In genomic region chr3:136146981-136147729, GRCh38 we compare ENCODE assay signal across 3 cellular contexts.
TF ChIP-seq lines count a peak whose summit lies in the region.

No MANE protein-coding gene starts in this region.

TF ChIP-seq in SK-N-SH treated with all-trans-retinoic acid at 6 μM for 48 hours, 23 proteins besides CTCF, POLR2A, EP300 and RAD21 (continues in another document):
- TF ChIP-seq CSRNP3 (CRISPR knock-in tag; IDR thresholded peaks at IDR 0.05): 0 out of 2 replicates have a peak, but pooled peaks have one; percentile 83
- TF ChIP-seq ZFP3 (CRISPR knock-in tag; IDR thresholded peaks at IDR 0.05): no peak
- no peak for TF ChIP-seq TOX (CRISPR knock-in tag; IDR thresholded peaks at IDR 0.05; ENCODE audit: borderline replicate concordance)
- TF ChIP-seq PATZ1 (CRISPR knock-in tag; IDR thresholded peaks at IDR 0.05; ENCODE audit: borderline replicate concordance): peak; percentile 58; the same call in 1 of the 2 replicates
- TF ChIP-seq ZNF70 (CRISPR knock-in tag; IDR thresholded peaks at IDR 0.05): no peak
- TF ChIP-seq TSHZ2 (CRISPR knock-in tag; IDR thresholded peaks at IDR 0.05): no peak
- 0 out of 2 replicates have a peak, but pooled peaks have one; percentile 7 for TF ChIP-seq ESRRG (CRISPR knock-in tag; IDR thresholded peaks at IDR 0.05)
- TF ChIP-seq PPARA (CRISPR knock-in tag; IDR thresholded peaks at IDR 0.05; ENCODE audit: borderline replicate concordance): no peak
- no peak for TF ChIP-seq SNAI2 (CRISPR knock-in tag; IDR thresholded peaks at IDR 0.05)
- no peak for TF ChIP-seq BACH2 (CRISPR knock-in tag; IDR thresholded peaks at IDR 0.05; ENCODE audit: borderline replicate concordance)
- no peak for TF ChIP-seq ZFP30 (CRISPR knock-in tag; IDR thresholded peaks at IDR 0.05)
- no peak for TF ChIP-seq ZNF565 (CRISPR knock-in tag; conservative IDR thresholded peaks at IDR 0.05; ENCODE audit: low read depth)
- TF ChIP-seq ZC3H10 (CRISPR knock-in tag; IDR thresholded peaks at IDR 0.05): no peak

TF ChIP-seq in SK-N-SH, 30 proteins besides CTCF, POLR2A, EP300 and RAD21:
- no peak for TF ChIP-seq MXI1 (IDR thresholded peaks at IDR 0.05; ENCODE audit: low read depth, low read length)
- no peak for TF ChIP-seq ZBTB33 (IDR thresholded peaks at IDR 0.05; ENCODE audit: borderline replicate concordance, low read depth)
- TF ChIP-seq REST (IDR thresholded peaks at IDR 0.05; ENCODE audit: low read depth, low read length): no peak

TF ChIP-seq in H1, 55 proteins besides CTCF, POLR2A, EP300 and RAD21:
- TF ChIP-seq CBX5 (IDR thresholded peaks at IDR 0.05; ENCODE audit: low read depth, low read length) (no peak), BRCA1 (IDR thresholded peaks at IDR 0.05; ENCODE audit: low read depth, low read length) (no peak), JUN (IDR thresholded peaks at IDR 0.05; ENCODE audit: low read depth, low read length) (no peak), JUND (IDR thresholded peaks at IDR 0.05; ENCODE audit: low read length) (0 out of 2 replicates have a peak, but pooled peaks have one; percentile 23), SAP30 (IDR thresholded peaks at IDR 0.05; ENCODE audit: insufficient read depth, insufficient replicate concordance, low read length) (no peak), FOSL1 (IDR thresholded peaks at IDR 0.05; ENCODE audit: insufficient read depth, low read depth, low read length) (no peak)
